Comparison of ENCODE assay signal across 8 cellular contexts in the genomic region with DNA sequence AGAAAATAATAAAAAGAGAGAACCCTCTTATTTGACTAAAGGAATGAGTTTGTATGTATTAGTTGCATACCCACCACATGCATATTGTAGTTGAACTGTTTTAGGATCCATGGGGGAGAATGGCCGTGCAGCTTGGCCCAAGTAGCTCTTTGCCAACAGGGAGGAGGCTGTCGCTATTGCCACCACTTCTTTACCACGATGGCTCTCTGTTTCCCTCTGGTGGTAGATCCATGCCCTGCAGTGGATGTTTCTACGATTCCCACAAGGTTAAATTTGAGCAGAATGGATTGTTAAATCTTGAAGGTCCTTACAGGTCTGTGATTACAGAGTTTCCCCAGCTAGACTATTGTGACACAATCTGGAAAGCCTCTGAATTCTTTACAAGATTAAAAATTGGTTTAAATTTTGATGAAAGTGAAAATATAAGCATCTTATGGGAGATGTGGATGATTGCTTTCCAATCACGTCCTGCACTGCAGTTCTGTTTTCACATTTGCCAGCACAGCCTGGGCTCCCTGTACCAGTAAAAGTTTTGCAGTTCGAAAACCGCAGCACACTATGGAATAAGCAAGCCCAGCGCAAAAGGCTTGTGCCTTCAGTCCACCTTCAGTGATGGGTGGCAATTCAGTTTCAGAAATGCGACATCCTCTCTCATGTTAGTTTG. TPM values are rescaled to one million over a fixed set of nuclear protein-coding genes. Genes with fewer than 3 reads are reported as not detected.
DNase-seq lines count a peak whose midpoint lies in the region; ATAC-seq and TF ChIP-seq lines count a peak whose summit lies in the region.

No MANE protein-coding gene starts in this region.

- H3K27me3 Mint-ChIP-seq in neural crest cell (ENCODE audit: low read depth): peaks cover 52% of the 10 kb centered on the region

- H3K27ac ChIP-seq in substantia nigra (ENCODE audit: low read depth, low read length, poor library complexity, severe bottlenecking): no peak overlapping the region

- H3K4me3 Mint-ChIP-seq in neural crest cell: no peak overlapping the region

- H3K9me3 Mint-ChIP-seq in neural crest cell: no peaks in the 10 kb centered on the region

- DNase-seq in Ammon's horn (ENCODE audit: low spot score) (peak; percentile 88), HUDEP-2 (lab: John Stamatoyannopoulos, UW; ENCODE audit: unreplicated experiment in 76 of 76) (peak in 57 of 76 experiments; percentile 8 to 81 (median 45)), OCI-M1 (lab: John Stamatoyannopoulos, UW) (peak; percentile 90), activated T-cell treated with anti-CD3 and anti-CD28 coated beads for 24 hours (ENCODE audit: low read depth) (peak; percentile 71), fibroblast of gingiva (ENCODE audit: low read depth) (peak; percentile 31), neural crest cell (ENCODE audit: low read depth, low spot score) (peak; percentile 67), substantia nigra (lab: John Stamatoyannopoulos, UW) (peak in 40 of 49 donors; percentile 14 to 78 (median 60))

- no peaks in the 10 kb centered on the region for H3K4me1 Mint-ChIP-seq in neural crest cell

- H3K36me3 Mint-ChIP-seq in neural crest cell (ENCODE audit: low read depth): no peaks in the 10 kb centered on the region

- peak; percentile 64 for ATAC-seq in GM19023 (IDR thresholded peaks at IDR 0.05; ENCODE audit: unreplicated experiment)

- no peak overlapping the region for H3K27ac Mint-ChIP-seq in neural crest cell (ENCODE audit: unreplicated experiment)

- TF ChIP-seq CTCF in neural crest cell (conservative IDR thresholded peaks at IDR 0.05): peak; percentile 91

RNA-seq across cellular contexts. Expression of a gene that starts 34.4 kb away (rescaled TPM):
- total RNA-seq in neural crest cell: 0.05 and 0.09 TPM in 2 replicates

Comparison
In these comparisons a context has a peak if more than half of its experiments do, and no peak if none do; other contexts are left out.
1. DNase-seq: peak in every context shown above with its lines; median percentile 90 in OCI-M1; 88 in Ammon's horn; 71 in activated T-cell treated with anti-CD3 and anti-CD28 coated beads for 24 hours; 67 in neural crest cell; 60 in substantia nigra; 45 in HUDEP-2; 31 in fibroblast of gingiva.